In genomic region chr10:130013938-130014733, GRCh38 we compare ENCODE assay signal across 17 cellular contexts. TPM values are rescaled to one million over a fixed set of nuclear protein-coding genes. Genes with fewer than 3 reads are reported as not detected.
"Had no signal": no experiment of that assay in that cellular context is flagged by ENCODE, and none has a peak within 500 bp of the region (broad histone marks: within the 10 kb centered on the region; RNA-seq: fewer than 3 reads in every experiment).

No MANE protein-coding gene starts in this region.

- H3K9me3 Mint-ChIP-seq: activated naive CD8-positive, alpha-beta T cell treated with anti-CD3 and anti-CD28 coated beads for 36 hours; activated T-cell treated with anti-CD3 and anti-CD28 coated beads, Interleukin-2, amount 50 U/mL, for 72 hours; natural killer cell had no signal

- H3K27ac Mint-ChIP-seq: activated naive CD8-positive, alpha-beta T cell treated with anti-CD3 and anti-CD28 coated beads for 36 hours; activated T-cell treated with anti-CD3 and anti-CD28 coated beads, Interleukin-2, amount 50 U/mL, for 72 hours; natural killer cell had no signal

- H3K4me1 ChIP-seq: foreskin keratinocyte, psoas muscle had no signal

- H3K36me3 ChIP-seq: stomach had no signal

- H3K4me1 Mint-ChIP-seq: natural killer cell had no signal

- DNase-seq: activated CD4-positive, alpha-beta T cell treated with anti-CD3 and anti-CD28 coated beads, Interleukin-2, amount 50 U/mL, for 4 hours; activated gamma-delta T cell treated with Interleukin-2 at 50 U/mL for 16 hours; activated naive CD8-positive, alpha-beta T cell treated with anti-CD3 and anti-CD28 coated beads for 36 hours; activated T-cell treated with anti-CD3 and anti-CD28 coated beads, Interleukin-2, amount 50 U/mL, for 72 hours; anterior cingulate cortex; cerebellar nuclear complex; dermis blood vessel endothelial cell; foreskin keratinocyte; left colon; mammary epithelial cell; mucosa of descending colon; natural killer cell; nucleus accumbens; psoas muscle; stimulated activated CD4-positive, alpha-beta T cell treated with anti-CD3 and anti-CD28 coated beads, Interleukin-4, amount 100 ng/mL, for 4 hours; stomach had no signal

- H3K9me3 ChIP-seq: mucosa of descending colon, psoas muscle, stomach had no signal

- H3K36me3 Mint-ChIP-seq: activated naive CD8-positive, alpha-beta T cell treated with anti-CD3 and anti-CD28 coated beads for 36 hours; natural killer cell had no signal

- H3K27me3 Mint-ChIP-seq: activated naive CD8-positive, alpha-beta T cell treated with anti-CD3 and anti-CD28 coated beads for 36 hours had no signal

- H3K27ac ChIP-seq: foreskin keratinocyte, psoas muscle, stomach had no signal

- H3K27me3 ChIP-seq: foreskin keratinocyte had no signal

- H3K4me3 ChIP-seq: mucosa of descending colon, psoas muscle, stomach had no signal

- H3K4me3 Mint-ChIP-seq: activated naive CD8-positive, alpha-beta T cell treated with anti-CD3 and anti-CD28 coated beads for 36 hours; activated T-cell treated with anti-CD3 and anti-CD28 coated beads, Interleukin-2, amount 50 U/mL, for 72 hours; natural killer cell had no signal

- ATAC-seq: activated CD4-positive, CD25-positive, alpha-beta regulatory T cell treated with anti-CD3 and anti-CD28 coated beads, Interleukin-2, amount 50 U/mL, for 24 hours; activated T-cell treated with anti-CD3 and anti-CD28 coated beads, Interleukin-2, amount 50 U/mL, for 72 hours; foreskin keratinocyte; left colon; mucosa of descending colon; natural killer cell; psoas muscle had no signal

RNA-seq across cellular contexts. Expression of gene EBF3, which starts 50.1 kb away (rescaled TPM):
- polyA plus RNA-seq: foreskin keratinocyte, mammary epithelial cell had no signal
